In the genomic region with DNA sequence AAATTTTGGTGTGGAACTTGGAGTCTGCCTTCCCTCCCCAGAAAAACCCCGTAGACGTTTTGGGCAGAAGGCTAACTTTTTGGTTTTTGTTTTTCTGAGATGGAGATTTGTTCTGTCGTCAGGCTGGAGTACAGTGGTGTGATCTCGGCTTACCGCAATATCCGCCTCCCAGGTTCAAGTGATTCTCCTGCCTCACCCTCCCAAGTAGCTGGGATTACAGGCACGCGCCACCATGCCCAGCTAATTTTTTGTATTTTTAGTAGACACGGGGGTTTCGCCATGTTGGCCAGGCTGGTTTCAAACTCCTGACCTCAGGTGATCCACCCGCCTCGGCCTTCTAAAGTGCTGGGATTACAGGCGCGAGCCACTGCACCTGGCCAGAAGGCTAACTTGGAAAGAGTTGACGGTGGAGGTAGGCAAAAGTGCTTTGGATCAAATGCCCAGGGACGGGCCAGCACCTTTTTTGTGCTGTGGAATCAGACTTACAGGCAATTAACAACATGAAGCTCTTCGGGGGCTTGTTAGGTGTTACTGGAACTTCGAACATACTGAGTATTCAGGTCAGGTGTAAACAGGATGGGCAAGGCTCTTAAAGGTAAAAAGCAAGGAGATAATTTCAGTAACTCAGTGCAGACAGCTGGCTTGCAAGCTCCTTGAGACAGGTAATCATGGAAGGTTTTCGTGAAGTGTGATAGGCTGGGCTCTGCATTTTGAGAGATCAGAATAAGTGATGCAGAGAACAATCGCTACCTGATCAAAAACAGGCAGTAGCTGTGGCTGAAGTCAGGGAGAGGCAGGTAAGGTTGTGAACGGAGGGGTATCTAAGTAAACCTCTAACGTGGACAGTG, we compare ENCODE assay signal across 8 cellular contexts. TPM values are rescaled to one million over a fixed set of nuclear protein-coding genes. Genes with fewer than 3 reads are reported as not detected.
DNase-seq lines count a peak whose midpoint lies in the region; ATAC-seq and FAIRE-seq lines count a peak whose summit lies in the region.

No MANE protein-coding gene starts in this region.

- H3K27me3 ChIP-seq in iPS-15b (ENCODE audit: control insufficient read depth, insufficient read depth, low read length): no peaks in the 10 kb centered on the region

- ATAC-seq in stimulated activated naive B cell treated with anti-CD40 and anti-IgM and Interleukin-4, amounts not matched to agents 10 μg/mL and 1 μg/mL and 100 μg/mL, for 72 hours (replicated peaks): no peak
- no peak for ATAC-seq in HG02885 (IDR thresholded peaks at IDR 0.05; ENCODE audit: poor library complexity, unreplicated experiment)

- H3K27ac Mint-ChIP-seq in activated CD4-positive, alpha-beta T cell treated with anti-CD3 and anti-CD28 coated beads, Interleukin-2, amount 10 ng/mL, durations not matched to agents 24 days and 14 days: peak overlapping the region; percentile 89
- peak overlapping the region; percentile 96 for H3K27ac Mint-ChIP-seq in activated CD4-positive, alpha-beta memory T cell treated with anti-CD3 and anti-CD28 coated beads for 36 hours
- peak overlapping the region; percentile 93 for H3K27ac Mint-ChIP-seq in stimulated activated naive B cell treated with anti-CD40 and anti-IgM and Interleukin-4, amounts not matched to agents 10 μg/mL and 1 μg/mL and 100 μg/mL, for 72 hours

- no peak overlapping the region for H3K9ac ChIP-seq in iPS-15b (ENCODE audit: low read depth, low read length)

- peaks cover 18% of the 10 kb centered on the region for H3K36me3 ChIP-seq in iPS-15b (ENCODE audit: control insufficient read depth, insufficient read depth, low read length)

- peaks cover 50% of the 10 kb centered on the region for H3K36me3 Mint-ChIP-seq in activated CD4-positive, alpha-beta T cell treated with anti-CD3 and anti-CD28 coated beads, Interleukin-2, amount 10 ng/mL, durations not matched to agents 24 days and 14 days (ENCODE audit: low read depth)
- H3K36me3 Mint-ChIP-seq in activated CD4-positive, alpha-beta memory T cell treated with anti-CD3 and anti-CD28 coated beads for 36 hours: peaks cover 53% of the 10 kb centered on the region
- peaks cover 41 to 54% of the 10 kb centered on the region in 2 donors for H3K36me3 Mint-ChIP-seq in stimulated activated naive B cell treated with anti-CD40 and anti-IgM and Interleukin-4, amounts not matched to agents 10 μg/mL and 1 μg/mL and 100 μg/mL, for 72 hours

- H3K4me3 Mint-ChIP-seq in activated CD4-positive, alpha-beta T cell treated with anti-CD3 and anti-CD28 coated beads, Interleukin-2, amount 10 ng/mL, durations not matched to agents 24 days and 14 days: peak overlapping the region; percentile 90
- peak overlapping the region; percentile 89 for H3K4me3 Mint-ChIP-seq in activated CD4-positive, alpha-beta memory T cell treated with anti-CD3 and anti-CD28 coated beads for 36 hours
- H3K4me3 Mint-ChIP-seq in stimulated activated naive B cell treated with anti-CD40 and anti-IgM and Interleukin-4, amounts not matched to agents 10 μg/mL and 1 μg/mL and 100 μg/mL, for 72 hours: peak overlapping the region; percentile 89 to 91

- no peak for FAIRE-seq in HTR-8/SVneo (lab: Jason Lieb, UNC)

- peaks cover 8% of the 10 kb centered on the region for H3K4me1 ChIP-seq in iPS-15b (ENCODE audit: control insufficient read depth, insufficient read depth, low read length)

- no peaks in the 10 kb centered on the region for H3K9me3 ChIP-seq in iPS-15b (ENCODE audit: control insufficient read depth, insufficient read depth, low read length)

- H3K4me1 Mint-ChIP-seq in activated CD4-positive, alpha-beta T cell treated with anti-CD3 and anti-CD28 coated beads, Interleukin-2, amount 10 ng/mL, durations not matched to agents 24 days and 14 days: peaks cover 45% of the 10 kb centered on the region
- H3K4me1 Mint-ChIP-seq in activated CD4-positive, alpha-beta memory T cell treated with anti-CD3 and anti-CD28 coated beads for 36 hours (ENCODE audit: low read depth): peaks cover 47% of the 10 kb centered on the region
- H3K4me1 Mint-ChIP-seq in stimulated activated naive B cell treated with anti-CD40 and anti-IgM and Interleukin-4, amounts not matched to agents 10 μg/mL and 1 μg/mL and 100 μg/mL, for 72 hours: peaks cover 43 to 57% of the 10 kb centered on the region in 2 donors

- peak overlapping the region; percentile 81 for H3K4me3 ChIP-seq in iPS-15b (ENCODE audit: low read depth, low read length)

- no peak for DNase-seq in activated CD4-positive, alpha-beta T cell treated with anti-CD3 and anti-CD28 coated beads, Interleukin-2, amount 10 ng/mL, durations not matched to agents 24 days and 14 days
- no peak for DNase-seq in activated CD4-positive, alpha-beta T cell treated with anti-CD3 and anti-CD28 coated beads, Interleukin-2, amount 50 U/mL, for 1 hour
- no peak for DNase-seq in activated CD4-positive, alpha-beta memory T cell treated with anti-CD3 and anti-CD28 coated beads for 36 hours
- DNase-seq in stimulated activated naive B cell treated with anti-CD40 and anti-IgM and Interleukin-4, amounts not matched to agents 10 μg/mL and 1 μg/mL and 100 μg/mL, for 72 hours: no peak
- no peak for DNase-seq in HTR-8/SVneo (ENCODE audit: insufficient read length, low spot score)
- DNase-seq in activated effector memory CD4-positive, alpha-beta T cell treated with Interleukin-2 at 50 U/mL for 16 hours: no peak

- peaks cover under 1% of the 10 kb centered on the region for H3K27me3 Mint-ChIP-seq in activated CD4-positive, alpha-beta T cell treated with anti-CD3 and anti-CD28 coated beads, Interleukin-2, amount 10 ng/mL, durations not matched to agents 24 days and 14 days
- H3K27me3 Mint-ChIP-seq in activated CD4-positive, alpha-beta memory T cell treated with anti-CD3 and anti-CD28 coated beads for 36 hours: peaks cover 2% of the 10 kb centered on the region
- H3K27me3 Mint-ChIP-seq in stimulated activated naive B cell treated with anti-CD40 and anti-IgM and Interleukin-4, amounts not matched to agents 10 μg/mL and 1 μg/mL and 100 μg/mL, for 72 hours: peaks cover under 1 to 2% of the 10 kb centered on the region in 2 donors

- no peaks in the 10 kb centered on the region for H3K9me3 Mint-ChIP-seq in activated CD4-positive, alpha-beta T cell treated with anti-CD3 and anti-CD28 coated beads, Interleukin-2, amount 10 ng/mL, durations not matched to agents 24 days and 14 days
- H3K9me3 Mint-ChIP-seq in activated CD4-positive, alpha-beta memory T cell treated with anti-CD3 and anti-CD28 coated beads for 36 hours: peaks cover under 1% of the 10 kb centered on the region
- no peaks in the 10 kb centered on the region for H3K9me3 Mint-ChIP-seq in stimulated activated naive B cell treated with anti-CD40 and anti-IgM and Interleukin-4, amounts not matched to agents 10 μg/mL and 1 μg/mL and 100 μg/mL, for 72 hours

- CTCF ChIA-PET in activated CD4-positive, alpha-beta memory T cell treated with anti-CD3 and anti-CD28 coated beads for 36 hours (lab: Charles Lee): interaction anchor here (1.1 kb wide), 1 partner anchor 16 kb away, joined by 4 read pairs; no protein-coding TSS in a partner anchor

- POLR2A ChIA-PET in activated CD4-positive, alpha-beta memory T cell treated with anti-CD3 and anti-CD28 coated beads for 36 hours (lab: Charles Lee): interaction anchor here (1.4 to 1.8 kb wide), 2 partner anchors 10 to 39 kb away, joined by 4 to 5 read pairs; no protein-coding TSS in a partner anchor

- intact Hi-C loops in activated CD4-positive, alpha-beta T cell treated with anti-CD3 and anti-CD28 coated beads, Interleukin-2, amount 10 ng/mL, durations not matched to agents 24 days and 14 days (cut with micrococcal nuclease): loop anchor here (10.0 kb wide), 1 partner anchor 440 kb away; the partner anchor contains the start of gene SRRT
- intact Hi-C loops in activated CD4-positive, alpha-beta memory T cell treated with anti-CD3 and anti-CD28 coated beads for 36 hours (cut with micrococcal nuclease): no loop called here

RNA-seq across cellular contexts. Expression of gene PPP1R35, which starts 1.8 kb away (rescaled TPM):
- total RNA-seq in activated CD4-positive, alpha-beta T cell treated with anti-CD3 and anti-CD28 coated beads, Interleukin-2, amount 10 ng/mL, durations not matched to agents 24 days and 14 days: 52.8 and 59.9 TPM in 2 replicates
- total RNA-seq in activated CD4-positive, alpha-beta memory T cell treated with anti-CD3 and anti-CD28 coated beads for 36 hours: 10 to 100 TPM; 76.0 to 76.5 TPM

RNA-seq across cellular contexts. Expression of gene MEPCE, which starts 4.9 kb away (rescaled TPM):
- 55.8 and 57.2 TPM in 2 replicates for total RNA-seq in activated CD4-positive, alpha-beta T cell treated with anti-CD3 and anti-CD28 coated beads, Interleukin-2, amount 10 ng/mL, durations not matched to agents 24 days and 14 days
- total RNA-seq in activated CD4-positive, alpha-beta memory T cell treated with anti-CD3 and anti-CD28 coated beads for 36 hours: 10 to 100 TPM; 41.3 to 42.0 TPM

RNA-seq across cellular contexts. Expression of gene ZCWPW1, which starts 6.0 kb away (rescaled TPM):
- 1.7 and 2.6 TPM in 2 replicates for total RNA-seq in activated CD4-positive, alpha-beta T cell treated with anti-CD3 and anti-CD28 coated beads, Interleukin-2, amount 10 ng/mL, durations not matched to agents 24 days and 14 days
- 1 to 10 TPM; 3.9 to 4.0 TPM for total RNA-seq in activated CD4-positive, alpha-beta memory T cell treated with anti-CD3 and anti-CD28 coated beads for 36 hours

RNA-seq across cellular contexts. Expression of gene SPACDR, which starts 29.5 kb away (rescaled TPM):
- 2.7 and 2.9 TPM in 2 replicates for total RNA-seq in activated CD4-positive, alpha-beta T cell treated with anti-CD3 and anti-CD28 coated beads, Interleukin-2, amount 10 ng/mL, durations not matched to agents 24 days and 14 days
- total RNA-seq in activated CD4-positive, alpha-beta memory T cell treated with anti-CD3 and anti-CD28 coated beads for 36 hours: 1 to 10 TPM; 3.5 to 3.9 TPM

RNA-seq across cellular contexts. Expression of gene TSC22D4, which starts 44.5 kb away (rescaled TPM):
- total RNA-seq in activated CD4-positive, alpha-beta T cell treated with anti-CD3 and anti-CD28 coated beads, Interleukin-2, amount 10 ng/mL, durations not matched to agents 24 days and 14 days: 113 and 121 TPM in 2 replicates
- 10 to 100 TPM; 87.8 to 89.5 TPM for total RNA-seq in activated CD4-positive, alpha-beta memory T cell treated with anti-CD3 and anti-CD28 coated beads for 36 hours
